In the genomic region with DNA sequence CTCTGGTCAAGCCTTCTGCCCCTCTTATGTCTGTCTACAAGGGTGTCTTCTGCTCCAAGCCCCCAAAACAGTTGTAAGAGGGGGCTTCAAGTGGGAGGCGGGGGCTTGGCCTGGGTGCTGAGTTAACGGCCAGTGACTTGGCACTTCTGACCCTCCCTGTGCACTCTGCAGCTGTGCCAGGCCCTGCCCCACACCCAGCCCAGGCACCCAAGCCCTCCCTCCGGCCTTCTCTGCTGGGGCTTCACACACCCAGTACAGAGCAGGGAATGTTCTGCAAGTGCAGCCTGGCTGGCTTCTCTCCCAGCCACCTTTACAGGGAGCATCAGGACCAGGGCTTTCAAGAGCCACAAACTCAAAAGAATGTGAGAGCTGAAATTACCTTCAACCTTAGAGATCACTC, we compare ENCODE assay signal across 13 cellular contexts. TPM values are rescaled to one million over a fixed set of nuclear protein-coding genes. Genes with fewer than 3 reads are reported as not detected.
DNase-seq lines count a peak whose midpoint lies in the region; ATAC-seq and TF ChIP-seq lines count a peak whose summit lies in the region.
"Had no signal": no experiment of that assay in that cellular context is flagged by ENCODE, and none has a peak within 500 bp of the region (broad histone marks: within the 10 kb centered on the region; RNA-seq: fewer than 3 reads in every experiment).

No MANE protein-coding gene starts in this region.

- peak overlapping the region; percentile 71 to 99 (median 89) for H3K27ac ChIP-seq in BLaER1 treated with 17β-estradiol and CSF1 and Interleukin-3, amounts not matched to agents 10 nM and 100 nM
- H3K27ac ChIP-seq in DOHH2 (ENCODE audit: low read depth, low read length) (peak overlapping the region; percentile 63), mesodermal cell (ENCODE audit: low read depth, low read length, severe bottlenecking) (peak overlapping the region; percentile 10), gastroesophageal sphincter (no peak overlapping the region)
- H3K27ac ChIP-seq: right lobe of liver had no signal

- TF ChIP-seq CTCF in DOHH2 (IDR thresholded peaks at IDR 0.05; ENCODE audit: low read depth, low read length, poor library complexity, severe bottlenecking) (no peak), gastroesophageal sphincter (IDR thresholded peaks at IDR 0.05) (no peak)

- no peak for TF ChIP-seq EP300 in gastroesophageal sphincter (IDR thresholded peaks at IDR 0.05)

- ATAC-seq in activated T-helper 17 cell treated with anti-CD3 and anti-CD28 coated beads, Interleukin-2, amount 50 U/mL, for 72 hours (replicated peaks) = peak; percentile 3
- ATAC-seq in gastroesophageal sphincter (no peak), GM18517 (IDR thresholded peaks at IDR 0.05; ENCODE audit: unreplicated experiment) (no peak)
- ATAC-seq: PC-3, right lobe of liver had no signal

- H3K4me3 ChIP-seq in BLaER1 treated with 17β-estradiol and CSF1 and Interleukin-3, amounts not matched to agents 10 nM and 100 nM = peak overlapping the region in 9 of 10 experiments; percentile 38 to 96 (median 90); a peak in 17 of 20 replicates
- H3K4me3 ChIP-seq in DOHH2 (ENCODE audit: low read length) (peak overlapping the region; percentile 57), mesodermal cell (ENCODE audit: extremely low read depth, insufficient read depth, low read length, poor library complexity, severe bottlenecking) (no peak overlapping the region), gastroesophageal sphincter (no peak overlapping the region)
- H3K4me3 ChIP-seq: right lobe of liver had no signal

- TF ChIP-seq POLR2A in gastroesophageal sphincter (IDR thresholded peaks at IDR 0.05) = no peak

- H3K4me2 ChIP-seq in BLaER1 treated with 17β-estradiol and CSF1 and Interleukin-3, amounts not matched to agents 10 nM and 100 nM = peak overlapping the region; percentile 88 to 100 (median 95)
- H3K4me2 ChIP-seq in DOHH2 (ENCODE audit: low read length) = peak overlapping the region; percentile 72

- no peaks in the 10 kb centered on the region for H3K9me2 ChIP-seq in DOHH2 (replicated peaks; ENCODE audit: control insufficient read depth, low read length)

- peaks cover 13% of the 10 kb centered on the region for H3F3A ChIP-seq in DOHH2 (ENCODE audit: control insufficient read depth, insufficient read depth)

- peak overlapping the region; percentile 32 for H3K27ac Mint-ChIP-seq in activated T-helper 17 cell treated with anti-CD3 and anti-CD28 coated beads, Interleukin-2, amount 50 U/mL, for 72 hours

- H3K9me3 ChIP-seq in BLaER1 treated with 17β-estradiol and CSF1 and Interleukin-3, amounts not matched to agents 10 nM and 100 nM (replicated peaks in 1 of 11) = no peaks in the 10 kb centered on the region
- H3K9me3 ChIP-seq in DOHH2 (ENCODE audit: control insufficient read depth, insufficient read depth, low read length) (no peaks in the 10 kb centered on the region), mesodermal cell (ENCODE audit: control insufficient read depth, low read length) (no peaks in the 10 kb centered on the region), gastroesophageal sphincter (no peaks in the 10 kb centered on the region)
- H3K9me3 ChIP-seq: right lobe of liver had no signal

- no peaks in the 10 kb centered on the region for H3K36me3 Mint-ChIP-seq in activated T-helper 17 cell treated with anti-CD3 and anti-CD28 coated beads, Interleukin-2, amount 50 U/mL, for 72 hours (ENCODE audit: low read depth)

- H3K4me3 Mint-ChIP-seq in activated T-helper 17 cell treated with anti-CD3 and anti-CD28 coated beads, Interleukin-2, amount 50 U/mL, for 72 hours = peak overlapping the region; percentile 49

- peaks cover 86 to 93% (median 89%) of the 10 kb centered on the region in 10 experiments for H3K4me1 ChIP-seq in BLaER1 treated with 17β-estradiol and CSF1 and Interleukin-3, amounts not matched to agents 10 nM and 100 nM
- peaks cover 53% of the 10 kb centered on the region for H3K4me1 ChIP-seq in DOHH2 (ENCODE audit: control insufficient read depth, low read length)
- H3K4me1 ChIP-seq in mesodermal cell (ENCODE audit: control insufficient read depth, insufficient read depth, low read length, poor library complexity, severe bottlenecking) = peaks cover 13% of the 10 kb centered on the region
- H3K4me1 ChIP-seq in gastroesophageal sphincter = peaks cover 0 to 26% (median 11%) of the 10 kb centered on the region in 3 donors

- peaks cover 8% of the 10 kb centered on the region for H3K27me3 Mint-ChIP-seq in activated T-helper 17 cell treated with anti-CD3 and anti-CD28 coated beads, Interleukin-2, amount 50 U/mL, for 72 hours

- peaks cover 0 to 45% (median 25%) of the 10 kb centered on the region in 11 experiments; a peak in 14 of 22 replicates for H3K36me3 ChIP-seq in BLaER1 treated with 17β-estradiol and CSF1 and Interleukin-3, amounts not matched to agents 10 nM and 100 nM
- no peaks in the 10 kb centered on the region for H3K36me3 ChIP-seq in DOHH2 (ENCODE audit: control insufficient read depth, low read length)
- no peaks in the 10 kb centered on the region for H3K36me3 ChIP-seq in mesodermal cell (ENCODE audit: control insufficient read depth, insufficient read depth, low read length)
- no peaks in the 10 kb centered on the region for H3K36me3 ChIP-seq in gastroesophageal sphincter
- H3K36me3 ChIP-seq: right lobe of liver had no signal

- H3K9ac ChIP-seq in BLaER1 treated with 17β-estradiol and CSF1 and Interleukin-3, amounts not matched to agents 10 nM and 100 nM = peak overlapping the region; percentile 57 to 92 (median 82); a peak in 21 of 22 replicates

- peaks cover 6 to 59% (median 16%) of the 10 kb centered on the region in 11 experiments; a peak in 16 of 22 replicates for H4K20me1 ChIP-seq in BLaER1 treated with 17β-estradiol and CSF1 and Interleukin-3, amounts not matched to agents 10 nM and 100 nM
- no peaks in the 10 kb centered on the region for H4K20me1 ChIP-seq in DOHH2 (ENCODE audit: control insufficient read depth, insufficient read depth, low read depth, low read length)

- no peaks in the 10 kb centered on the region for H3K9me3 Mint-ChIP-seq in activated T-helper 17 cell treated with anti-CD3 and anti-CD28 coated beads, Interleukin-2, amount 50 U/mL, for 72 hours

- H3K4me1 Mint-ChIP-seq in activated T-helper 17 cell treated with anti-CD3 and anti-CD28 coated beads, Interleukin-2, amount 50 U/mL, for 72 hours = peaks cover 43% of the 10 kb centered on the region

- no peaks in the 10 kb centered on the region for H3K79me2 ChIP-seq in DOHH2 (ENCODE audit: control insufficient read depth, low read length)

- WGBS in mesodermal cell (ENCODE audit: insufficient coverage in 2 of 2), 2 experiments = 74 to 80% methylated on average over 3 of the region's 3 CpGs
- WGBS in gastroesophageal sphincter (ENCODE audit: low coverage in 1 of 2), 2 donors = 0% methylated on average over 1 of the region's 3 CpGs; no CpG with 5 or more reads in 1 of the 2 donors

- peaks cover 0 to 14% (median 0%) of the 10 kb centered on the region in 11 experiments; a peak in 4 of 22 replicates for H3K27me3 ChIP-seq in BLaER1 treated with 17β-estradiol and CSF1 and Interleukin-3, amounts not matched to agents 10 nM and 100 nM
- H3K27me3 ChIP-seq in DOHH2 (ENCODE audit: control insufficient read depth, low read length) = no peaks in the 10 kb centered on the region
- peaks cover 57% of the 10 kb centered on the region for H3K27me3 ChIP-seq in gastroesophageal sphincter
- H3K27me3 ChIP-seq: right lobe of liver had no signal

- DNase-seq in NCI-H2081 (lab: John Stamatoyannopoulos, UW) (no peak), NCI-H748 treated with DMSO at 0.1 percent for 48 hours (lab: John Stamatoyannopoulos, UW) (no peak)
- DNase-seq: effector CD8-positive, alpha-beta T cell; NCI-H1092; NCI-H226; PC-3; right lobe of liver had no signal

RNA-seq across cellular contexts. Expression of gene TMEM121B, which starts 3.8 kb away (rescaled TPM):
- under 1 TPM in 1 of 2 donors, not detected in 1; 0.08 TPM for total RNA-seq in activated T-helper 17 cell treated with anti-CD3 and anti-CD28 coated beads, Interleukin-2, amount 50 U/mL, for 72 hours
- polyA plus RNA-seq in mesodermal cell (2013, experiment 1 of 2) = 4.0 TPM
- 3.1 TPM for polyA plus RNA-seq in mesodermal cell (2013, experiment 2 of 2)
- under 1 TPM; 0.30 to 0.81 (median 0.54) TPM for total RNA-seq in gastroesophageal sphincter

RNA-seq across cellular contexts. Expression of gene IL17RA, which starts 32.6 kb away (rescaled TPM):
- total RNA-seq in activated T-helper 17 cell treated with anti-CD3 and anti-CD28 coated beads, Interleukin-2, amount 50 U/mL, for 72 hours = 10 to 100 TPM in 1 of 2 donors, 1 to 10 TPM in 1; 8.5 to 13.6 TPM
- 8.9 TPM for polyA plus RNA-seq in mesodermal cell (2013, experiment 1 of 2)
- 6.2 TPM for polyA plus RNA-seq in mesodermal cell (2013, experiment 2 of 2)
- 10 to 100 TPM in 3 of 4 donors, 1 to 10 TPM in 1; 5.9 to 15.6 (median 14.2) TPM for total RNA-seq in gastroesophageal sphincter

RNA-seq across cellular contexts. Expression of gene HDHD5, which starts 41.7 kb away (rescaled TPM):
- total RNA-seq in activated T-helper 17 cell treated with anti-CD3 and anti-CD28 coated beads, Interleukin-2, amount 50 U/mL, for 72 hours = 10 to 100 TPM; 44.6 to 56.0 TPM
- polyA plus RNA-seq in mesodermal cell (2013, experiment 1 of 2) = 31.0 TPM
- 25.1 TPM for polyA plus RNA-seq in mesodermal cell (2013, experiment 2 of 2)
- 10 to 100 TPM; 20.4 to 37.1 (median 33.0) TPM for total RNA-seq in gastroesophageal sphincter

Comparison
In these comparisons a context has a peak if more than half of its experiments do, and no peak if none do; other contexts are left out.
1. H3K27ac ChIP-seq: peak in BLaER1 treated with 17β-estradiol and CSF1 and Interleukin-3, amounts not matched to agents 10 nM and 100 nM (11 of 11), DOHH2 (single experiment) and mesodermal cell (single experiment); none in gastroesophageal sphincter (0 of 4).
2. H3K4me3 ChIP-seq: peak in BLaER1 treated with 17β-estradiol and CSF1 and Interleukin-3, amounts not matched to agents 10 nM and 100 nM (9 of 10) and DOHH2 (single experiment); none in mesodermal cell (single experiment) and gastroesophageal sphincter (0 of 2).